In the genomic region with DNA sequence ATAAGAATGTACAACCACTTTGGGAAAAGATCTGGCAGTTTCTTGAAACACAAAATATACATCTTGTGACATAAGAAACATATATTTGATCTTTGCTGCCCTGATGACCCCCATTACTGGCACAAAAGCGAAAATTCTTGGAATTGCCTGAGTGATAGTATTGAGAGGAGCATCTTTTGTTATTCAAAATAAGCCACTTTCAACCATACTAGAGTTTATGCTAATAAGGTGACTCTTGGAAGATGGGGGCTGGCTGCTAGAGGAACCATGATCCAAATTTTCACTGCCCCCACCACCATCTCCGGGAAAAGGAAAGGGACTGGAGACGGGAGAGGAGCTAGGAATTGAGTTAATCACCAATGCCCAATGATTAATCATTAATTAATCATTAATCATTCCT, we compare ENCODE assay signal across 18 cellular contexts.
DNase-seq lines count a peak whose midpoint lies in the region; ATAC-seq lines count a peak whose summit lies in the region.
"Had no signal": no experiment of that assay in that cellular context is flagged by ENCODE, and none has a peak within 500 bp of the region (broad histone marks: within the 10 kb centered on the region; RNA-seq: fewer than 3 reads in every experiment).

No MANE protein-coding gene starts in this region.

- H3K36me3 ChIP-seq in NT2/D1 (ENCODE audit: insufficient read depth, insufficient read length, low read length) = peaks cover 7% of the 10 kb centered on the region

- no peak for ATAC-seq in HG03469 (IDR thresholded peaks at IDR 0.05; ENCODE audit: unreplicated experiment)
- ATAC-seq in GM18867 (IDR thresholded peaks at IDR 0.05; ENCODE audit: unreplicated experiment) = no peak

- no peak overlapping the region for H3K4me3 ChIP-seq in NT2/D1 (ENCODE audit: insufficient read length, low read depth)
- H3K4me3 ChIP-seq: SJCRH30 had no signal

- no peaks in the 10 kb centered on the region for H3K4me1 ChIP-seq in NT2/D1 (ENCODE audit: insufficient read depth, insufficient read length)

- peak; percentile 15 for DNase-seq in ELF-1 (ENCODE audit: low read depth, low spot score)
- peak; percentile 61 for DNase-seq in NT2/D1 (ENCODE audit: low read depth, low spot score)
- DNase-seq in iPS DF 19.7 (ENCODE audit: low read depth, low spot score) = peak; percentile 54
- peak; percentile 39 for DNase-seq in kidney tubule cell (ENCODE audit: low spot score)
- DNase-seq in activated CD4-positive, alpha-beta T cell treated with anti-CD3 and anti-CD28 coated beads, Interleukin-2, amount 50 U/mL, for 1 hour = no peak
- no peak for DNase-seq in activated CD4-positive, alpha-beta T cell treated with anti-CD3 and anti-CD28 coated beads for 4 hours
- DNase-seq: DMS53, HFFc6, Karpas-422, NCI-H1694, NCI-H2081, NCI-H2171 treated with DMSO at 0.1 percent for 48 hours, NCI-H446, NCI-H526, OCI-M1, SJCRH30 had no signal

- H3K27me3 ChIP-seq in NT2/D1 (ENCODE audit: insufficient read depth, insufficient read length) = no peaks in the 10 kb centered on the region
- H3K27me3 ChIP-seq: SJCRH30 had no signal

- H3K9ac ChIP-seq in NT2/D1 (ENCODE audit: insufficient read length, low read depth) = no peak overlapping the region

- peaks cover 43% of the 10 kb centered on the region for H3K9me3 ChIP-seq in NT2/D1 (ENCODE audit: insufficient read depth, low read length)

Comparison
In these comparisons a context has a peak if more than half of its experiments do, and no peak if none do; other contexts are left out.
1. DNase-seq: peak in ELF-1 (single experiment), NT2/D1 (single experiment), iPS DF 19.7 (single experiment) and kidney tubule cell (single experiment); none in activated CD4-positive, alpha-beta T cell treated with anti-CD3 and anti-CD28 coated beads, Interleukin-2, amount 50 U/mL, for 1 hour (single experiment) and activated CD4-positive, alpha-beta T cell treated with anti-CD3 and anti-CD28 coated beads for 4 hours (0 of 2).